ENCODE assay signal across 7 cellular contexts in genomic region chr4:165873298-165874071, GRCh38. TPM values are rescaled to one million over a fixed set of nuclear protein-coding genes. Genes with fewer than 3 reads are reported as not detected.
DNase-seq lines count a peak whose midpoint lies in the region; ATAC-seq, FAIRE-seq and TF ChIP-seq lines count a peak whose summit lies in the region.

No MANE protein-coding gene starts in this region.

- peaks cover 0 to 8% of the 10 kb centered on the region in 2 donors for H3K4me1 ChIP-seq in lung (ENCODE audit: control insufficient read depth in 2 of 2, insufficient read depth in 2 of 2, low read length in 2 of 2)
- peaks cover 3% of the 10 kb centered on the region for H3K4me1 ChIP-seq in upper lobe of right lung

- H3K4me3 ChIP-seq in lung (peak overlapping the region; percentile 17), upper lobe of right lung (peak overlapping the region; percentile 52)

- TF ChIP-seq CTCF in lung (IDR thresholded peaks at IDR 0.05; ENCODE audit: control extremely low read depth, extremely low read depth) (no peak), upper lobe of right lung (IDR thresholded peaks at IDR 0.05) (no peak)

- H3K27ac ChIP-seq in lung (ENCODE audit: low read depth in 1 of 2, low read length in 1 of 2) (peak overlapping the region; percentile 27 to 70), upper lobe of right lung (peak overlapping the region; percentile 51)

- intact Hi-C loops in upper lobe of right lung (cut with DNase I) = no loop called here

- H3K27me3 ChIP-seq in lung (ENCODE audit: control insufficient read depth, insufficient read depth) = no peaks in the 10 kb centered on the region
- H3K27me3 ChIP-seq in upper lobe of right lung = peaks cover 37% of the 10 kb centered on the region

- 1% methylated on average over 69 to 70 of the region's 70 CpGs for WGBS in lung, 2 donors

- H3K36me3 ChIP-seq in lung (ENCODE audit: control insufficient read depth in 2 of 2, insufficient read depth in 2 of 2, low read length in 2 of 2) (no peaks in the 10 kb centered on the region), upper lobe of right lung (no peaks in the 10 kb centered on the region)

- peak; percentile 42 for ATAC-seq in lung (ENCODE audit: insufficient read depth, low FRiP score)
- peak; percentile 78 for ATAC-seq in upper lobe of right lung
- ATAC-seq in HG02840 (IDR thresholded peaks at IDR 0.05; ENCODE audit: low FRiP score, unreplicated experiment) = no peak
- ATAC-seq in HG03159 (IDR thresholded peaks at IDR 0.05; ENCODE audit: unreplicated experiment) = no peak

- FAIRE-seq in GM12891 (lab: Jason Lieb, UNC) = no peak

- DNase-seq in GM12891 (ENCODE audit: insufficient read length, low spot score) = peak; percentile 17
- DNase-seq in NCI-H146 (lab: John Stamatoyannopoulos, UW) = peak; percentile 76
- peak; percentile 9 to 64 for DNase-seq in dermis microvascular lymphatic vessel endothelial cell (ENCODE audit: low read depth in 2 of 2)
- no peak for DNase-seq in lung (ENCODE audit: low spot score)
- peak; percentile 72 for DNase-seq in upper lobe of right lung

- no peak for TF ChIP-seq POLR2A in GM12891 (IDR thresholded peaks at IDR 0.05; ENCODE audit: low read depth, low read length)

- H3K9me3 ChIP-seq in lung (ENCODE audit: control insufficient read depth in 2 of 2, insufficient read depth in 1 of 2, low read length in 1 of 2) (peaks cover 0 to 3% of the 10 kb centered on the region in 2 donors), upper lobe of right lung (no peaks in the 10 kb centered on the region)

TF ChIP-seq in GM12891, 5 proteins besides CTCF, POLR2A, EP300 and RAD21:
- no peak for TF ChIP-seq TAF1 (IDR thresholded peaks at IDR 0.05; ENCODE audit: low read depth, low read length)
- no peak for TF ChIP-seq PAX5 (IDR thresholded peaks at IDR 0.05; ENCODE audit: insufficient read depth, low read length, severe bottlenecking)
- no peak for TF ChIP-seq POU2F2 (IDR thresholded peaks at IDR 0.05; ENCODE audit: low read depth, low read length)
- no peak for TF ChIP-seq SPI1 (IDR thresholded peaks at IDR 0.05; ENCODE audit: low read depth, low read length)

RNA-seq across cellular contexts. Expression of gene TLL1, which starts 0.4 kb away (rescaled TPM):
- polyA plus RNA-seq in GM12891 (2012; ENCODE audit: low read depth, missing spikeins) = not detected
- total RNA-seq in dermis microvascular lymphatic vessel endothelial cell (16.2 and 31.0 TPM in 2 replicates), lung (1 to 10 TPM; 2.7 to 5.7 TPM), upper lobe of right lung (9.6 TPM)
- polyA plus RNA-seq in lung = 1 to 10 TPM in 1 of 2 donors, under 1 TPM in 1; 0.93 to 1.1 TPM

Comparison
In these comparisons a context has a peak if more than half of its experiments do, and no peak if none do; other contexts are left out.
1. ATAC-seq: peak in lung (single experiment) and upper lobe of right lung (single experiment); none in HG02840 (single experiment) and HG03159 (single experiment).